26 cellular contexts compared by ENCODE assay signal in genomic region chr7:134414109-134414508, GRCh38.
"Had no signal": no experiment of that assay in that cellular context is flagged by ENCODE, and none has a peak within 500 bp of the region (broad histone marks: within the 10 kb centered on the region; RNA-seq: fewer than 3 reads in every experiment).

No MANE protein-coding gene starts in this region.

- H3K36me3 ChIP-seq: adrenal gland, breast epithelium, MG63, WERI-Rb-1 had no signal

- H3K27ac Mint-ChIP-seq: activated CD4-positive, alpha-beta memory T cell treated with anti-CD3 and anti-CD28 coated beads, Interleukin-2, amount 10 ng/mL, durations not matched to agents 7 days and 5 days; activated CD4-positive, alpha-beta T cell treated with anti-CD3 and anti-CD28 coated beads for 36 hours; activated naive CD4-positive, alpha-beta T cell treated with anti-CD3 and anti-CD28 coated beads, Interleukin-2, amount 10 ng/mL, durations not matched to agents 7 days and 5 days; activated naive CD8-positive, alpha-beta T cell treated with anti-CD3 and anti-CD28 coated beads, Interleukin-2, amount 10 ng/mL, durations not matched to agents 7 days and 5 days; activated T-cell treated with anti-CD3 and anti-CD28 coated beads, Interleukin-2, amount 50 U/mL, for 72 hours; activated T-helper 2 cell treated with anti-CD3 and anti-CD28 coated beads, Interferon-gamma antibody, Interleukin-2, Interleukin-4, amounts not matched to agents 10 μg/mL and 5 μg/mL and 100 μg/mL, durations not matched to agents 14 hours and 24 hours and 36 hours; T-cell had no signal

- H3K9me3 ChIP-seq: adrenal gland, breast epithelium, MG63 had no signal

- H3K27me3 ChIP-seq: adrenal gland, breast epithelium, MG63 had no signal

- H3K4me1 Mint-ChIP-seq: activated CD4-positive, alpha-beta memory T cell treated with anti-CD3 and anti-CD28 coated beads, Interleukin-2, amount 10 ng/mL, durations not matched to agents 7 days and 5 days; activated CD4-positive, alpha-beta T cell treated with anti-CD3 and anti-CD28 coated beads for 36 hours; activated naive CD4-positive, alpha-beta T cell treated with anti-CD3 and anti-CD28 coated beads, Interleukin-2, amount 10 ng/mL, durations not matched to agents 7 days and 5 days; activated naive CD8-positive, alpha-beta T cell treated with anti-CD3 and anti-CD28 coated beads, Interleukin-2, amount 10 ng/mL, durations not matched to agents 7 days and 5 days; T-cell had no signal

- DNase-seq: activated CD4-positive, alpha-beta memory T cell treated with anti-CD3 and anti-CD28 coated beads, Interleukin-2, amount 10 ng/mL, durations not matched to agents 7 days and 5 days; activated CD4-positive, alpha-beta T cell treated with anti-CD3 and anti-CD28 coated beads for 36 hours; activated CD4-positive, alpha-beta T cell treated with anti-CD3 and anti-CD28 coated beads, Interleukin-2, amount 50 U/mL, for 1 hour; activated gamma-delta T cell treated with Interleukin-2 at 50 U/mL for 16 hours; activated naive CD4-positive, alpha-beta T cell treated with anti-CD3 and anti-CD28 coated beads, Interleukin-2, amount 10 ng/mL, durations not matched to agents 7 days and 5 days; activated naive CD8-positive, alpha-beta T cell treated with anti-CD3 and anti-CD28 coated beads, Interleukin-2, amount 10 ng/mL, durations not matched to agents 7 days and 5 days; activated T-cell treated with anti-CD3 and anti-CD28 coated beads for 4 hours; activated T-cell treated with anti-CD3 and anti-CD28 coated beads, Interleukin-2, amount 50 U/mL, for 72 hours; adrenal gland; anterior cingulate cortex; caudate nucleus; MG63; MV-4-11; NCI-H1092 treated with DMSO at 0.1 percent for 48 hours; NCI-H1417 treated with DMSO at 0.1 percent for 48 hours; NCI-H1694; NCI-H2029; NCI-H2107; NCI-H510A treated with DMSO at 0.1 percent for 48 hours; NCI-H82; SIG-M5; T-cell; WERI-Rb-1 had no signal

- H3K9me3 Mint-ChIP-seq: activated CD4-positive, alpha-beta memory T cell treated with anti-CD3 and anti-CD28 coated beads, Interleukin-2, amount 10 ng/mL, durations not matched to agents 7 days and 5 days; activated naive CD4-positive, alpha-beta T cell treated with anti-CD3 and anti-CD28 coated beads, Interleukin-2, amount 10 ng/mL, durations not matched to agents 7 days and 5 days; activated naive CD8-positive, alpha-beta T cell treated with anti-CD3 and anti-CD28 coated beads, Interleukin-2, amount 10 ng/mL, durations not matched to agents 7 days and 5 days; activated T-cell treated with anti-CD3 and anti-CD28 coated beads, Interleukin-2, amount 50 U/mL, for 72 hours; activated T-helper 2 cell treated with anti-CD3 and anti-CD28 coated beads, Interferon-gamma antibody, Interleukin-2, Interleukin-4, amounts not matched to agents 10 μg/mL and 5 μg/mL and 100 μg/mL, durations not matched to agents 14 hours and 24 hours and 36 hours; T-cell had no signal

- H3K4me1 ChIP-seq: adrenal gland, breast epithelium had no signal

- H3K36me3 Mint-ChIP-seq: activated naive CD4-positive, alpha-beta T cell treated with anti-CD3 and anti-CD28 coated beads, Interleukin-2, amount 10 ng/mL, durations not matched to agents 7 days and 5 days; activated naive CD8-positive, alpha-beta T cell treated with anti-CD3 and anti-CD28 coated beads, Interleukin-2, amount 10 ng/mL, durations not matched to agents 7 days and 5 days; T-cell had no signal

- H3K4me3 Mint-ChIP-seq: activated CD4-positive, alpha-beta memory T cell treated with anti-CD3 and anti-CD28 coated beads, Interleukin-2, amount 10 ng/mL, durations not matched to agents 7 days and 5 days; activated CD4-positive, alpha-beta T cell treated with anti-CD3 and anti-CD28 coated beads for 36 hours; activated naive CD4-positive, alpha-beta T cell treated with anti-CD3 and anti-CD28 coated beads, Interleukin-2, amount 10 ng/mL, durations not matched to agents 7 days and 5 days; activated naive CD8-positive, alpha-beta T cell treated with anti-CD3 and anti-CD28 coated beads, Interleukin-2, amount 10 ng/mL, durations not matched to agents 7 days and 5 days; activated T-cell treated with anti-CD3 and anti-CD28 coated beads, Interleukin-2, amount 50 U/mL, for 72 hours; T-cell had no signal

- H3K27ac ChIP-seq: adrenal gland, breast epithelium, KMS-11, WERI-Rb-1 had no signal

- H3K4me3 ChIP-seq: adrenal gland, breast epithelium, MG63 had no signal

- ATAC-seq: activated CD4-positive, alpha-beta T cell treated with anti-CD3 and anti-CD28 coated beads for 36 hours; activated T-cell treated with anti-CD3 and anti-CD28 coated beads, Interleukin-2, amount 50 U/mL, for 72 hours; T-cell had no signal
